Comparison of ENCODE assay signal across 13 cellular contexts in genomic region chr10:30803901-30804322, GRCh38.
DNase-seq lines count a peak whose midpoint lies in the region; ATAC-seq, FAIRE-seq and TF ChIP-seq lines count a peak whose summit lies in the region.
"Had no signal": no experiment of that assay in that cellular context is flagged by ENCODE, and none has a peak within 500 bp of the region (broad histone marks: within the 10 kb centered on the region; RNA-seq: fewer than 3 reads in every experiment).

No MANE protein-coding gene starts in this region.

- H3K9me3 ChIP-seq in fibroblast of lung (ENCODE audit: control insufficient read depth, insufficient read depth, low read depth, low read length) (no peaks in the 10 kb centered on the region), muscle layer of colon (ENCODE audit: low read length) (no peaks in the 10 kb centered on the region), aorta (ENCODE audit: control insufficient read depth, low read length) (no peaks in the 10 kb centered on the region)

- H3K4me3 ChIP-seq in fibroblast of lung (replicated peaks in 1 of 4; ENCODE audit: control extremely low read depth in 1 of 4, insufficient read depth in 1 of 4, low read depth in 3 of 4, low read length in 4 of 4) (no peak overlapping the region), muscle layer of colon (ENCODE audit: low read depth in 1 of 2, low read length in 2 of 2) (no peak overlapping the region), aorta (ENCODE audit: low read length in 2 of 2) (no peak overlapping the region)

- H4K20me1 ChIP-seq in fibroblast of lung (ENCODE audit: control insufficient read depth, extremely low read depth, insufficient read depth, low read length): no peaks in the 10 kb centered on the region

- intact Hi-C loops in aorta (cut with DNase I): no loop called here

- FAIRE-seq in GM12892 (lab: Jason Lieb, UNC): no peak
- FAIRE-seq: small intestine had no signal

- peak; percentile 71 for ATAC-seq in aorta (ENCODE audit: low FRiP score)
- ATAC-seq in GM21526 (IDR thresholded peaks at IDR 0.05; ENCODE audit: low FRiP score, unreplicated experiment): no peak
- no peak for ATAC-seq in GM18870 (IDR thresholded peaks at IDR 0.05; ENCODE audit: unreplicated experiment)
- ATAC-seq: left lobe of liver had no signal

- no peaks in the 10 kb centered on the region for H3K79me2 ChIP-seq in fibroblast of lung (ENCODE audit: control insufficient read depth, insufficient read depth, low read length)

- peak overlapping the region; percentile 55 for H2AFZ ChIP-seq in fibroblast of lung (ENCODE audit: low read length)

- H3K36me3 ChIP-seq in fibroblast of lung (ENCODE audit: control insufficient read depth, insufficient read depth, low read length) (no peaks in the 10 kb centered on the region), muscle layer of colon (ENCODE audit: insufficient read depth, low read length) (no peaks in the 10 kb centered on the region), aorta (ENCODE audit: control insufficient read depth in 1 of 2, insufficient read depth in 2 of 2, low read length in 1 of 2) (no peaks in the 10 kb centered on the region)

- WGBS in aorta, 2 donors: 58 to 59% methylated on average over 5 of the region's 5 CpGs

- H3K4me1 ChIP-seq in fibroblast of lung (ENCODE audit: control insufficient read depth, extremely low read depth, insufficient read depth, low read length) (peaks cover 17% of the 10 kb centered on the region), muscle layer of colon (ENCODE audit: insufficient read depth, low read length) (peaks cover 37% of the 10 kb centered on the region), aorta (ENCODE audit: control insufficient read depth in 1 of 2, insufficient read depth in 2 of 2, low read length in 2 of 2) (peaks cover 0 to 2% of the 10 kb centered on the region in 2 donors)

- DNase-seq in DMS 273 (lab: John Stamatoyannopoulos, UW; ENCODE audit: unreplicated experiment): peak; percentile 19
- no peak for DNase-seq in DMS 273 treated with DMSO at 0.1 percent for 48 hours (lab: John Stamatoyannopoulos, UW)
- peak; percentile 59 to 77 for DNase-seq in fibroblast of lung (ENCODE audit: low read depth in 2 of 2)
- peak in 1 of 2 donors; percentile 62 for DNase-seq in aorta
- no peak for DNase-seq in GM12892 (ENCODE audit: insufficient read length)
- DNase-seq: activated CD4-positive, alpha-beta T cell treated with anti-CD3 and anti-CD28 coated beads for 48 hours; NCI-H526 treated with DMSO at 0.1 percent for 48 hours; small intestine had no signal

- H3K27ac ChIP-seq in fibroblast of lung (ENCODE audit: insufficient read depth, low read length) (peak overlapping the region; percentile 46), muscle layer of colon (ENCODE audit: low read depth, low read length) (peak overlapping the region; percentile 91), aorta (ENCODE audit: low read depth in 1 of 2, low read length in 2 of 2) (no peak overlapping the region)
- H3K27ac ChIP-seq: 22Rv1 had no signal

- H3K4me2 ChIP-seq in fibroblast of lung (ENCODE audit: extremely low read depth, insufficient read depth, low read length): peak overlapping the region; percentile 72

- TF ChIP-seq POLR2A in GM12892 (IDR thresholded peaks at IDR 0.05; ENCODE audit: low read depth, low read length): no peak

- H3K27me3 ChIP-seq in fibroblast of lung (ENCODE audit: control insufficient read depth, insufficient read depth, low read length) (no peaks in the 10 kb centered on the region), muscle layer of colon (ENCODE audit: control insufficient read depth in 1 of 2, insufficient read depth in 2 of 2, low read length in 2 of 2) (no peaks in the 10 kb centered on the region), aorta (ENCODE audit: control insufficient read depth in 1 of 2, insufficient read depth in 2 of 2, low read length in 1 of 2) (no peaks in the 10 kb centered on the region)

- TF ChIP-seq CTCF in fibroblast of lung (conservative IDR thresholded peaks at IDR 0.05 in 1 of 2, IDR thresholded peaks at IDR 0.05 in 1 of 2; ENCODE audit: low read depth in 1 of 2, low read length in 2 of 2): no peak

- H3K9ac ChIP-seq in fibroblast of lung (ENCODE audit: insufficient read depth, low read length) (no peak overlapping the region), muscle layer of colon (ENCODE audit: low read length) (no peak overlapping the region)

Comparison
In these comparisons a context has a peak if more than half of its experiments do, and no peak if none do; other contexts are left out.
1. DNase-seq: peak in DMS 273 (single experiment) and fibroblast of lung (2 of 2); none in DMS 273 treated with DMSO at 0.1 percent for 48 hours (single experiment) and GM12892 (single experiment).
2. H3K27ac ChIP-seq: peak in fibroblast of lung (single experiment) and muscle layer of colon (single experiment); none in aorta (0 of 2).